Comparison of ENCODE assay signal across 1 cellular context in genomic region chr16:30444231-30445148, GRCh38.
TF ChIP-seq lines count a peak whose summit lies in the region.

No MANE protein-coding gene starts in this region.

TF ChIP-seq in GM12878, 131 proteins besides CTCF, POLR2A, EP300 and RAD21:
- TF ChIP-seq NFYA (IDR thresholded peaks at IDR 0.05; ENCODE audit: borderline replicate concordance, low read depth, low read length), result no peak
- no peak for TF ChIP-seq RFX5 (IDR thresholded peaks at IDR 0.05; ENCODE audit: low read depth, low read length)
- no peak for TF ChIP-seq ATF7 (IDR thresholded peaks at IDR 0.05; ENCODE audit: low read depth)
- no peak for TF ChIP-seq ZNF24 (IDR thresholded peaks at IDR 0.05)
- no peak for TF ChIP-seq PML (IDR thresholded peaks at IDR 0.05; ENCODE audit: low read length)
- TF ChIP-seq WRNIP1 (IDR thresholded peaks at IDR 0.05; ENCODE audit: borderline replicate concordance, low read depth, low read length), result no peak
- TF ChIP-seq POLR2AphosphoS5 (IDR thresholded peaks at IDR 0.05; ENCODE audit: low read length), result peak; percentile 69
- peak; percentile 83 for TF ChIP-seq MLLT1 (IDR thresholded peaks at IDR 0.05)
- no peak for TF ChIP-seq TBL1XR1 (IDR thresholded peaks at IDR 0.05; ENCODE audit: low read depth, low read length)
- no peak for TF ChIP-seq NBN (IDR thresholded peaks at IDR 0.05)
- TF ChIP-seq ZBTB33 (IDR thresholded peaks at IDR 0.05), result no peak
- no peak for TF ChIP-seq PAX8 (IDR thresholded peaks at IDR 0.05)
- no peak for TF ChIP-seq MEF2A (IDR thresholded peaks at IDR 0.05; ENCODE audit: insufficient read depth, low read depth, low read length)
- peak; percentile 88 for TF ChIP-seq YY1 (IDR thresholded peaks at IDR 0.05; ENCODE audit: low read depth, low read length)
- TF ChIP-seq SPI1 (IDR thresholded peaks at IDR 0.05; ENCODE audit: borderline replicate concordance, insufficient read depth, low read depth, low read length), result no peak
- TF ChIP-seq IKZF2 (IDR thresholded peaks at IDR 0.05), result no peak
- no peak for TF ChIP-seq ASH2L (IDR thresholded peaks at IDR 0.05; ENCODE audit: borderline replicate concordance, low read depth)
- TF ChIP-seq MYC (IDR thresholded peaks at IDR 0.05; ENCODE audit: insufficient read depth, insufficient read length, insufficient replicate concordance, low read length, severe bottlenecking), result no peak
- no peak for TF ChIP-seq MTA3 (IDR thresholded peaks at IDR 0.05; ENCODE audit: borderline replicate concordance, low read length)
- no peak for TF ChIP-seq PRDM15 (CRISPR knock-in tag; IDR thresholded peaks at IDR 0.05)
- TF ChIP-seq CBX5 (IDR thresholded peaks at IDR 0.05; ENCODE audit: low read depth), result no peak
TF ChIP-seq in GM12878: peak in this region for 3.
